ENCODE assay signal across 17 cellular contexts in the genomic region with DNA sequence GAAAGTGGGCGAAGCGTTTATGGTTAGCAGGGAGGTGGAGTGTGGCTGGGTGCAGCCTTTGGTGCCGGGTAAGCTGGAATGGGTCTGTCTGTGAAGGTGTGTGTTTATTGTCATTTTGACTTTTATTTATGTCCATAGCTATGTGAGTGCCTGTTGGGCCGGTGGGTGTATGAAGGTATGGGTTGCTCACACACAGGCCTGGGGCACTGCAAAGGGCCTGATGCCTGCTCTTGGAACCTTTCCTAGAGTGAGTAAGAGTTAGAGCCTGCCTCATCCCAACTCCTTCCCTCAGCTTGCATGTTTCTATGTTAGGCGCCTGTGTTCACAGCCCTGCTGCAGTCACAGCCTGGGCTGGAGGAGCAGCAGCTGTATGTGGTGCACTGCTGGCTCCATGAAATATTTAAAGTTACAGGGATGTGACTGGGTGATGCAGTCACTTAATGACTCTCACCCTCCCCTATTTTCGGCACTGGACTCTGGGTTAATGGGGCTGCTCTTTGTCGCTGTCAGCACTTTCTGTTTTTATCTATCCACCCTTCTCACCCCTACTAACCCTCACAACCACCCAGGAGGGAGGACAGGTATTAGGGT. TPM values are rescaled to one million over a fixed set of nuclear protein-coding genes. Genes with fewer than 3 reads are reported as not detected.
DNase-seq lines count a peak whose midpoint lies in the region; ATAC-seq and TF ChIP-seq lines count a peak whose summit lies in the region.
"Had no signal": no experiment of that assay in that cellular context is flagged by ENCODE, and none has a peak within 500 bp of the region (broad histone marks: within the 10 kb centered on the region; RNA-seq: fewer than 3 reads in every experiment).

No MANE protein-coding gene starts in this region.

- no peak overlapping the region for H3K4me3 ChIP-seq in RWPE2 (ENCODE audit: severe bottlenecking)
- no peak overlapping the region for H3K4me3 ChIP-seq in heart left ventricle
- H3K4me3 ChIP-seq in parathyroid adenoma (ENCODE audit: low read depth, low read length): no peak overlapping the region
- no peak overlapping the region for H3K4me3 ChIP-seq in spleen
- H3K4me3 ChIP-seq: uterus had no signal

- CTCF ChIA-PET in GM10248 (lab: Yijun Ruan, JAX): interaction anchor here (1.1 to 5.0 kb wide), 2 partner anchors 10 to 192 kb away, joined by 3 to 58 read pairs; no protein-coding TSS in a partner anchor

- 27 to 37% (median 29%) methylated on average over 7 of the region's 7 CpGs for WGBS in heart left ventricle, 4 donors
- 60 to 79% (median 69%) methylated on average over 7 of the region's 7 CpGs for WGBS in spleen, 5 donors

- H2AFZ ChIP-seq in parathyroid adenoma: peak overlapping the region; percentile 51

- H3K79me2 ChIP-seq in parathyroid adenoma: no peaks in the 10 kb centered on the region

- POLR2A ChIA-PET in GM10248 (lab: Yijun Ruan, JAX): no interaction called here

- no peak overlapping the region for H3K27ac ChIP-seq in RWPE2 (ENCODE audit: poor library complexity, severe bottlenecking)
- H3K27ac ChIP-seq in heart left ventricle: peak overlapping the region in 1 of 12 donors; percentile 77
- no peak overlapping the region for H3K27ac ChIP-seq in parathyroid adenoma
- H3K27ac ChIP-seq in spleen: no peak overlapping the region
- H3K27ac ChIP-seq: RWPE1 had no signal

- H3K36me3 ChIP-seq in RWPE2 (ENCODE audit: low read depth) (no peaks in the 10 kb centered on the region), heart left ventricle (no peaks in the 10 kb centered on the region), parathyroid adenoma (ENCODE audit: control insufficient read depth, insufficient read depth, low read length) (no peaks in the 10 kb centered on the region), spleen (no peaks in the 10 kb centered on the region)
- H3K36me3 ChIP-seq: uterus had no signal

- H3K9me3 ChIP-seq in RWPE2 (ENCODE audit: severe bottlenecking): no peaks in the 10 kb centered on the region
- no peaks in the 10 kb centered on the region for H3K9me3 ChIP-seq in heart left ventricle
- no peaks in the 10 kb centered on the region for H3K9me3 ChIP-seq in parathyroid adenoma (ENCODE audit: control insufficient read depth, low read length)
- no peaks in the 10 kb centered on the region for H3K9me3 ChIP-seq in spleen
- H3K9me3 ChIP-seq: uterus had no signal

- H3K27me3 ChIP-seq in RWPE2 (ENCODE audit: insufficient read depth, poor library complexity, severe bottlenecking) (peaks cover 28% of the 10 kb centered on the region), heart left ventricle (peaks cover 0 to 41% (median 15%) of the 10 kb centered on the region in 9 donors), parathyroid adenoma (ENCODE audit: control insufficient read depth, insufficient read depth, low read length) (no peaks in the 10 kb centered on the region), spleen (replicated peaks in 1 of 7) (peaks cover 0 to 70% (median 28%) of the 10 kb centered on the region in 7 donors)
- H3K27me3 ChIP-seq: uterus had no signal

- ATAC-seq in RWPE2 (ENCODE audit: low read depth): peak; percentile 24; the same call in 1 of the 3 replicates
- peak; percentile 39 to 64 (median 44) for ATAC-seq in heart left ventricle
- no peak for ATAC-seq in HG03139 (IDR thresholded peaks at IDR 0.05; ENCODE audit: unreplicated experiment)

- TF ChIP-seq POLR2A in heart left ventricle (IDR thresholded peaks at IDR 0.05): no peak
- TF ChIP-seq POLR2A in spleen (IDR thresholded peaks at IDR 0.05): no peak

- H3K9ac ChIP-seq in parathyroid adenoma: no peak overlapping the region

- no peak for TF ChIP-seq CTCF in RWPE2 (IDR thresholded peaks at IDR 0.05; ENCODE audit: poor library complexity, severe bottlenecking)
- TF ChIP-seq CTCF in heart left ventricle (IDR thresholded peaks at IDR 0.05): no peak
- no peak for TF ChIP-seq CTCF in parathyroid adenoma (IDR thresholded peaks at IDR 0.05)
- no peak for TF ChIP-seq CTCF in GM10248 (IDR thresholded peaks at IDR 0.05; ENCODE audit: control extremely low read depth, extremely low read depth, low read depth, missing control alignments)
- TF ChIP-seq CTCF in spleen (IDR thresholded peaks at IDR 0.05 in 8 of 11, conservative IDR thresholded peaks at IDR 0.05 in 3 of 11): no peak

- intact Hi-C loops in heart left ventricle (cut with DNase I): loop anchor here in 3 of 10 donors (10.0 kb wide), 1 partner anchor 364 kb away; no protein-coding TSS in a partner anchor
- intact Hi-C loops in spleen (cut with DNase I; ENCODE audit: low total_unique reads): no loop called here

- H3K4me1 ChIP-seq in RWPE2 (ENCODE audit: insufficient read depth, poor library complexity, severe bottlenecking) (no peaks in the 10 kb centered on the region), heart left ventricle (peaks cover 0 to 39% (median 12%) of the 10 kb centered on the region in 12 donors), parathyroid adenoma (peaks cover 50% of the 10 kb centered on the region), spleen (peaks cover 0 to 16% (median 9%) of the 10 kb centered on the region in 6 donors)

- DNase-seq in Daoy (ENCODE audit: low read depth) (peak; percentile 40), RWPE2 (ENCODE audit: low spot score) (no peak), heart left ventricle (peak in 1 of 5 donors; percentile 41), GDM1 (lab: John Stamatoyannopoulos, UW) (no peak), GM10248 (ENCODE audit: extremely low spot score) (no peak), spleen (no peak)
- DNase-seq: activated CD4-positive, alpha-beta memory T cell treated with anti-CD3 and anti-CD28 coated beads for 36 hours; AML-193; effector memory CD4-positive, alpha-beta T cell; NCI-H1417 treated with DMSO at 0.1 percent for 48 hours; NCI-H510A treated with DMSO at 0.1 percent for 48 hours; T1000 had no signal

- no peak overlapping the region for H3K4me2 ChIP-seq in parathyroid adenoma (ENCODE audit: low read length)

RNA-seq across cellular contexts. Expression of a gene that starts 2.6 kb away (rescaled TPM):
- total RNA-seq in Daoy (2014; rRNA removed; shearing (Covaris generic)): not detected in 2 replicates
- 100 to 1,000 TPM in 2 of 9 donors, 10 to 100 TPM in 7; 46.7 to 162 (median 60.9) TPM for total RNA-seq in heart left ventricle
- 100 to 1,000 TPM in 1 of 2 donors, 10 to 100 TPM in 1; 25.5 to 181 TPM for polyA plus RNA-seq in heart left ventricle
- total RNA-seq in spleen: 1 to 10 TPM in 1 of 7 donors, not detected in 6; 2.1 TPM
- under 1 TPM; 0.09 to 0.58 (median 0.24) TPM for polyA plus RNA-seq in spleen
- total RNA-seq: activated CD4-positive, alpha-beta memory T cell treated with anti-CD3 and anti-CD28 coated beads for 36 hours; activated T-helper 2 cell treated with anti-CD3 and anti-CD28 coated beads, Interferon-gamma antibody, Interleukin-2, Interleukin-4, amounts not matched to agents 10 μg/mL and 5 μg/mL and 100 μg/mL, durations not matched to agents 14 hours and 24 hours and 36 hours had no signal

RNA-seq across cellular contexts. Expression of a gene that starts 41.7 kb away (rescaled TPM):
- 0.23 and 1.3 TPM in 2 replicates for total RNA-seq in Daoy (2014; rRNA removed; shearing (Covaris generic))
- total RNA-seq in heart left ventricle: 1 to 10 TPM; 1.4 to 8.8 (median 3.5) TPM
- 1 to 10 TPM; 2.3 to 5.2 TPM for polyA plus RNA-seq in heart left ventricle
- total RNA-seq in spleen: 10 to 100 TPM; 15.4 to 37.1 (median 17.3) TPM
- 10 to 100 TPM in 1 of 3 donors, 1 to 10 TPM in 2; 6.0 to 11.0 (median 9.5) TPM for polyA plus RNA-seq in spleen

RNA-seq across cellular contexts. Expression of a gene that starts 43.6 kb away (rescaled TPM):
- not detected in 2 replicates for total RNA-seq in Daoy (2014; rRNA removed; shearing (Covaris generic))
- total RNA-seq in heart left ventricle: not detected
- polyA plus RNA-seq in heart left ventricle: not detected
- not detected for total RNA-seq in spleen
- polyA plus RNA-seq in spleen: not detected
- total RNA-seq: activated CD4-positive, alpha-beta memory T cell treated with anti-CD3 and anti-CD28 coated beads for 36 hours; activated T-helper 2 cell treated with anti-CD3 and anti-CD28 coated beads, Interferon-gamma antibody, Interleukin-2, Interleukin-4, amounts not matched to agents 10 μg/mL and 5 μg/mL and 100 μg/mL, durations not matched to agents 14 hours and 24 hours and 36 hours; uterus had no signal

RNA-seq across cellular contexts. Expression of a gene that starts 57.1 kb away (rescaled TPM):
- total RNA-seq in Daoy (2014; rRNA removed; shearing (Covaris generic)): not detected in 2 replicates
- total RNA-seq in heart left ventricle (not detected), spleen (not detected)
- polyA plus RNA-seq in heart left ventricle (not detected), spleen (not detected)
- total RNA-seq: activated CD4-positive, alpha-beta memory T cell treated with anti-CD3 and anti-CD28 coated beads for 36 hours; activated T-helper 2 cell treated with anti-CD3 and anti-CD28 coated beads, Interferon-gamma antibody, Interleukin-2, Interleukin-4, amounts not matched to agents 10 μg/mL and 5 μg/mL and 100 μg/mL, durations not matched to agents 14 hours and 24 hours and 36 hours; uterus had no signal

Comparison
In these comparisons a context has a peak if more than half of its experiments do, and no peak if none do; other contexts are left out.
1. RNA of a gene that starts 2.6 kb away (total RNA-seq): 46.7 to 162 TPM in heart left ventricle; 2.1 TPM in spleen and not detected in Daoy; every median in the first group is over 10 times any median in the second.